ENCODE assay signal across 8 cellular contexts in the genomic region with DNA sequence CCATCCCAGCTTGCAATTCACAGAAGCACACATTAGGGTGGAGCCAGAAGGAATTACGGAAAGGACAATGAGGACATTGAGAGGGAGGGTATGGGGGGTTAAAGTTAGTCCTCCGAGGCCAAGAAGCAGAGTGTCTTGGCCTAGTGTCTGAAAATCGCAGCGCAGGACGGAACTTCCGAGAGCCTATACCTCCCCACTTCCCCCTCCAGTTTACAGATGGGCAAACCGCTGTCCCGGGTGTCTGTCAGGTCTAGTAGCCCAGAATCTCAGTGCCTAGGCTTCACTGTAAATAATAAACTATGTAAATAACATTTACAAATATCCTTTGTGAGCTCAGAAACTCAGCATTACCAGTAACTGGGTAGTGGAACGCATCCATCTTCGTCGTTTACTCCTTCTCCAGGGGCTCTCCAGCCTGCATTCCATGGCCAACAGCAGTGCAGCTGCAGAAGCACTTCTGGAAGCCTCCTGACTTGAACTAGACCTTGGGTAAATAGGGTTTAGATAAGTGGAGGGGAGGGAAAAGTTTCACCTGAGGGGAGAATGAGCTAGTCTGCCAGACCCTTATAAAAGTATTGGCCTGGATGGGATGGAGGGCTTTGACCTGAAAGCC. TPM values are rescaled to one million over a fixed set of nuclear protein-coding genes. Genes with fewer than 3 reads are reported as not detected.
A peak's percentile ranks its signal among the peaks of the same experiment; 100 is the strongest.
DNase-seq lines count a peak whose midpoint lies in the region; ATAC-seq and TF ChIP-seq lines count a peak whose summit lies in the region.

No MANE protein-coding gene starts in this region.

- POLR2A ChIA-PET in activated CD4-positive, alpha-beta T cell treated with anti-CD3 and anti-CD28 coated beads, Interleukin-2, amount 10 ng/mL, durations not matched to agents 7 days and 5 days (lab: Charles Lee) = no interaction called here

- WGBS in right lobe of liver (ENCODE audit: insufficient coverage, low coverage, low lambda C conversion rate, missing lambda C conversion rate) = 33% methylated on average over 11 of the region's 11 CpGs
- WGBS in thyroid gland, 2 donors = 18 to 29% methylated on average over 11 of the region's 11 CpGs

- peak overlapping the region; percentile 78 for H3K4me3 ChIP-seq in coronary artery
- peak overlapping the region; percentile 46 to 73 (median 70) for H3K4me3 ChIP-seq in right lobe of liver
- peak overlapping the region; percentile 30 to 49 (median 39) for H3K4me3 ChIP-seq in thyroid gland (replicated peaks in 1 of 3)

- no peak for DNase-seq in activated CD4-positive, alpha-beta T cell treated with anti-CD3 and anti-CD28 coated beads, Interleukin-2, amount 10 ng/mL, durations not matched to agents 7 days and 5 days
- no peak for DNase-seq in activated CD4-positive, alpha-beta T cell treated with anti-CD3 and anti-CD28 coated beads, Interleukin-2, amount 50 U/mL, for 4 hours
- DNase-seq in NCI-H2227 (lab: John Stamatoyannopoulos, UW; ENCODE audit: unreplicated experiment) (peak; percentile 52), coronary artery (ENCODE audit: low spot score) (no peak), right lobe of liver (no peak), thyroid gland (peak; percentile 34 to 40), NCI-H1436 treated with DMSO at 0.1 percent for 48 hours (lab: John Stamatoyannopoulos, UW) (no peak)

- CTCF ChIA-PET in activated CD4-positive, alpha-beta T cell treated with anti-CD3 and anti-CD28 coated beads, Interleukin-2, amount 10 ng/mL, durations not matched to agents 7 days and 5 days (lab: Charles Lee) = interaction anchor here (1.0 to 1.4 kb wide), 3 partner anchors 10 to 21 kb away, joined by 3 to 4 read pairs (median 3); no protein-coding TSS in a partner anchor

- H3K9me3 Mint-ChIP-seq in activated CD4-positive, alpha-beta T cell treated with anti-CD3 and anti-CD28 coated beads, Interleukin-2, amount 10 ng/mL, durations not matched to agents 7 days and 5 days = no peaks in the 10 kb centered on the region

- H3K9me3 ChIP-seq in right lobe of liver (no peaks in the 10 kb centered on the region), thyroid gland (no peaks in the 10 kb centered on the region)

- H3K27ac ChIP-seq in coronary artery (peak overlapping the region; percentile 92 to 93), right lobe of liver (peak overlapping the region; percentile 71 to 79 (median 76)), thyroid gland (peak overlapping the region; percentile 84 to 97 (median 96))

- ATAC-seq in HG02571 (IDR thresholded peaks at IDR 0.05; ENCODE audit: unreplicated experiment) (peak; percentile 54), right lobe of liver (peak; percentile 21 to 51 (median 42))

- no peaks in the 10 kb centered on the region for H3K27me3 ChIP-seq in right lobe of liver
- no peaks in the 10 kb centered on the region for H3K27me3 ChIP-seq in thyroid gland

- H3K36me3 Mint-ChIP-seq in activated CD4-positive, alpha-beta T cell treated with anti-CD3 and anti-CD28 coated beads, Interleukin-2, amount 10 ng/mL, durations not matched to agents 7 days and 5 days (ENCODE audit: low read depth) = no peaks in the 10 kb centered on the region

- H3K36me3 ChIP-seq in right lobe of liver = no peaks in the 10 kb centered on the region
- H3K36me3 ChIP-seq in thyroid gland = no peaks in the 10 kb centered on the region

- intact Hi-C loops in right lobe of liver (cut with DNase I) = no loop called here
- intact Hi-C loops in thyroid gland (cut with DNase I) = no loop called here

- peaks cover 18% of the 10 kb centered on the region for H3K4me1 Mint-ChIP-seq in activated CD4-positive, alpha-beta T cell treated with anti-CD3 and anti-CD28 coated beads, Interleukin-2, amount 10 ng/mL, durations not matched to agents 7 days and 5 days

- H3K27ac Mint-ChIP-seq in activated CD4-positive, alpha-beta T cell treated with anti-CD3 and anti-CD28 coated beads, Interleukin-2, amount 10 ng/mL, durations not matched to agents 7 days and 5 days = peak overlapping the region; percentile 88

- H3K4me3 Mint-ChIP-seq in activated CD4-positive, alpha-beta T cell treated with anti-CD3 and anti-CD28 coated beads, Interleukin-2, amount 10 ng/mL, durations not matched to agents 7 days and 5 days = peak overlapping the region; percentile 84

- TF ChIP-seq POLR2A in right lobe of liver (IDR thresholded peaks at IDR 0.05) = no peak
- TF ChIP-seq POLR2A in thyroid gland (IDR thresholded peaks at IDR 0.05) = no peak

- peaks cover 15% of the 10 kb centered on the region for H3K27me3 Mint-ChIP-seq in activated CD4-positive, alpha-beta T cell treated with anti-CD3 and anti-CD28 coated beads, Interleukin-2, amount 10 ng/mL, durations not matched to agents 7 days and 5 days

- H3K4me1 ChIP-seq in right lobe of liver (no peaks in the 10 kb centered on the region), thyroid gland (peaks cover 9 to 10% of the 10 kb centered on the region in 2 donors)

- no peak for TF ChIP-seq CTCF in coronary artery (IDR thresholded peaks at IDR 0.05)
- TF ChIP-seq CTCF in right lobe of liver (IDR thresholded peaks at IDR 0.05) = no peak
- no peak for TF ChIP-seq CTCF in thyroid gland (IDR thresholded peaks at IDR 0.05)

RNA-seq across cellular contexts. Expression of gene ADPRH, which starts 1.0 kb away (rescaled TPM):
- total RNA-seq in activated CD4-positive, alpha-beta T cell treated with anti-CD3 and anti-CD28 coated beads, Interleukin-2, amount 10 ng/mL, durations not matched to agents 7 days and 5 days = 1 to 10 TPM; 1.4 to 1.8 TPM
- total RNA-seq in right lobe of liver (1 to 10 TPM; 2.5 to 3.8 (median 2.8) TPM), thyroid gland (10 to 100 TPM in 3 of 4 donors, 1 to 10 TPM in 1; 8.7 to 16.0 (median 14.5) TPM)

RNA-seq across cellular contexts. Expression of gene PLA1A, which starts 17.4 kb away (rescaled TPM):
- not detected for total RNA-seq in activated CD4-positive, alpha-beta T cell treated with anti-CD3 and anti-CD28 coated beads, Interleukin-2, amount 10 ng/mL, durations not matched to agents 7 days and 5 days
- 10 to 100 TPM in 5 of 6 experiments, 1 to 10 TPM in 1; 9.9 to 30.2 (median 15.9) TPM for total RNA-seq in right lobe of liver
- total RNA-seq in thyroid gland = 1 to 10 TPM; 2.0 to 6.7 (median 3.9) TPM

RNA-seq across cellular contexts. Expression of gene CD80, which starts 20.8 kb away (rescaled TPM):
- 1 to 10 TPM; 7.2 to 7.4 TPM for total RNA-seq in activated CD4-positive, alpha-beta T cell treated with anti-CD3 and anti-CD28 coated beads, Interleukin-2, amount 10 ng/mL, durations not matched to agents 7 days and 5 days
- 1 to 10 TPM in 2 of 6 experiments, under 1 TPM in 4; 0.26 to 1.3 (median 0.51) TPM for total RNA-seq in right lobe of liver
- total RNA-seq in thyroid gland = 1 to 10 TPM in 3 of 4 donors, under 1 TPM in 1; 0.83 to 2.3 (median 1.1) TPM

Comparison
In these comparisons a context has a peak if more than half of its experiments do, and no peak if none do; other contexts are left out.
1. DNase-seq: peak in NCI-H2227 (single experiment) and thyroid gland (2 of 2); none in activated CD4-positive, alpha-beta T cell treated with anti-CD3 and anti-CD28 coated beads, Interleukin-2, amount 10 ng/mL, durations not matched to agents 7 days and 5 days (single experiment), activated CD4-positive, alpha-beta T cell treated with anti-CD3 and anti-CD28 coated beads, Interleukin-2, amount 50 U/mL, for 4 hours (0 of 2), coronary artery (single experiment), right lobe of liver (0 of 3) and NCI-H1436 treated with DMSO at 0.1 percent for 48 hours (single experiment).
2. Peak in every context shown above with its lines, with median percentiles within 50 percentile points of each other: H3K27ac ChIP-seq and H3K4me3 ChIP-seq.